In the genomic region with DNA sequence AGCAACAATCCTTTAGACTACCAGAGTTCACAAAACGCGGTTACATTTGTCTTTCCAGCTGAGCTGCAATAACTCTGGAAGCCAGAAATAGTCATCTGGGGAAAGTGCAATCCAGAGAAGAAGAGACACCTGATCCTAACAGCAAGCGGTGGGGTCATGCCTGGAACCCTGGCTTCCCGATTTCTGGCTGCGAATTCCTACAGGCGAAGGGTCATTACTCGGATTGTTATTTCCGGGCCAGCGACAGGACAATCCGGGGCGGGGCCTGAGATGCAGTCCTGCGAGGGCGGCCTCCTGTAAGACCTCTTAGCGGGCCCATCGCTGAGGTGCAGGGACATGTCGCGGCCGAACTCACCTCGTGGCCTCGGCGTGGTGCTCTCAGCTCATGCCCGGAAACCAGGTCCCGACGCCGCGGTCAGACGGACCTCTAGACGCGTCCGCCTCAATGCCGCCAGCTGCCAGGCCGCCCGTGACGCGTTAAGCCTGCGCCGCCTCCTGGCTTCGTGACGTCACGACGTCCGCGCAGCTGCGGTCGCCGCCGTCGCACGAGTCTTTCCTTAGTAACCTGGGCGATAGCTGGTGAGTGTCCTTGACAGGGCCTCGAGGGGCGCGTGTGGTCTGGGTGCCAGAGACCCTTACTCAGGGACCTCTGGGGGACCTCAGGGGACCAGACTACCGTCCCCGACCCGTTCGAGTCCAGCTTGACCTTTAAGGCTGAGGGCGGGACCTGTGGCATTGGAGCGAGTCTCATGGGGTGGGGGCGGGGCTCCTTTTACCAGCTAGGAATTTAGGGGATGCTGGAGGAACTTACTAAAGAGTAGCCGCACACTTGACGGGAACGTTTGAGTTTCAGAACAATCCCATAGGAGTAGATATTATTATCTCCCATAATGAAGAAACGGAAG, we compare ENCODE assay signal across 1 cellular context.
TF ChIP-seq lines count a peak whose summit lies in the region.

A gene with protein sequence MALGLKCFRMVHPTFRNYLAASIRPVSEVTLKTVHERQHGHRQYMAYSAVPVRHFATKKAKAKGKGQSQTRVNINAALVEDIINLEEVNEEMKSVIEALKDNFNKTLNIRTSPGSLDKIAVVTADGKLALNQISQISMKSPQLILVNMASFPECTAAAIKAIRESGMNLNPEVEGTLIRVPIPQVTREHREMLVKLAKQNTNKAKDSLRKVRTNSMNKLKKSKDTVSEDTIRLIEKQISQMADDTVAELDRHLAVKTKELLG (plus strand): TSS at position 523 of the 905 bp plus-strand sequence. CDS start 6,010 bp downstream, outside the sequence.
A gene with protein sequence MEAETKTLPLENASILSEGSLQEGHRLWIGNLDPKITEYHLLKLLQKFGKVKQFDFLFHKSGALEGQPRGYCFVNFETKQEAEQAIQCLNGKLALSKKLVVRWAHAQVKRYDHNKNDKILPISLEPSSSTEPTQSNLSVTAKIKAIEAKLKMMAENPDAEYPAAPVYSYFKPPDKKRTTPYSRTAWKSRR (minus strand): TSS at position 481 of the 905 bp plus-strand sequence. CDS start 3,348 bp downstream, outside the sequence.

TF ChIP-seq in A549, 52 proteins besides CTCF, POLR2A, EP300 and RAD21 (continued from another document):
- no peak for TF ChIP-seq HOXA7 (CRISPR knock-in tag; IDR thresholded peaks at IDR 0.05)
- peak; percentile 78; the same call in 1 of the 2 replicates for TF ChIP-seq FOSB (CRISPR knock-in tag; IDR thresholded peaks at IDR 0.05)
- TF ChIP-seq, protein P1, sequence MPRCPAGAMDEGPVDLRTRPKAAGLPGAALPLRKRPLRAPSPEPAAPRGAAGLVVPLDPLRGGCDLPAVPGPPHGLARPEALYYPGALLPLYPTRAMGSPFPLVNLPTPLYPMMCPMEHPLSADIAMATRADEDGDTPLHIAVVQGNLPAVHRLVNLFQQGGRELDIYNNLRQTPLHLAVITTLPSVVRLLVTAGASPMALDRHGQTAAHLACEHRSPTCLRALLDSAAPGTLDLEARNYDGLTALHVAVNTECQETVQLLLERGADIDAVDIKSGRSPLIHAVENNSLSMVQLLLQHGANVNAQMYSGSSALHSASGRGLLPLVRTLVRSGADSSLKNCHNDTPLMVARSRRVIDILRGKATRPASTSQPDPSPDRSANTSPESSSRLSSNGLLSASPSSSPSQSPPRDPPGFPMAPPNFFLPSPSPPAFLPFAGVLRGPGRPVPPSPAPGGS (IDR thresholded peaks at IDR 0.05), result no peak; the same call in 1 of the 3 replicates
- no peak for TF ChIP-seq FOSL2 (IDR thresholded peaks at IDR 0.05)
- TF ChIP-seq FOSL2 (CRISPR knock-in tag; IDR thresholded peaks at IDR 0.05), result peak; percentile 48
